In the genomic region with DNA sequence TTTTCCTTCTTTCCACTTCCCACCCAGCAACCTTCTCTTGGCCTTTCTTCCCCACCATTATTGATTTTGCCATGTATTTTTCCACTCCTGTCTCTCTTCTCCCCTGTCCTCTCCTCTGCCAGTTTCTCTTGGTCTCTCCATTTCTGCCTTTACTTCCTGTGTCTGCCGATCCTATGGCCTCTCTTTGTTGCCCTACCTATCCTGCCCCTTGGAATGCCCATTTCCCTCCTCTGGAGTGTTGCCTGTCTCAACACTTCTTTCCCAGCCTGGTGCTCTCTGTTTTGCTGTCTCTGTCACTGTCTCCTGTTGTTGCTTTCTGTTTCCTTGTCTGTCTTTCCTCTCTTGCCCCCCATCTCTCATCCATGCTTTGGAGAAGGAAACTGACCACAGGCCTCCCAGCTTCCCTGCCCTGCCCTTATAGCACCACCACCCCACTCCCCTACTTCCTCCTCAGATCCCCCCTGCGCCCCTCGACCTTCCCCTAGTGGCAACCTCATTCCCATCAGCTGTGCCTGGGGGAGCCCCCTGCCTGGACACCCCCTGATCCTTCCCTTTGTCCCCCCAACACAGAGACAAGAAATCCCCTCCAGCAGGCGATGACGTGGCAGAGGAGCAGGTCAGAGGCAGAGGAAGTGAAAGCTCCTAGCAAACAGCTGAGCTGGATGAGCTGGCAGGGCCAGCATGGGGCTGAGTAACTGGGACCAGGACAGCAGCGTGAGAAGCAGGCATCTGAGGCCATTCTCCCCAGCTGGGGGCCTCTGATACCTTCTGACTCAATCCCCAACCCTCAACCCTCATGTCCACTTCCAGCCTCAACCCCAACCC, we compare ENCODE assay signal across 1 cellular context.
TF ChIP-seq lines count a peak whose summit lies in the region.

No MANE protein-coding gene starts in this region.

TF ChIP-seq in GM12878, 131 proteins besides CTCF, POLR2A, EP300 and RAD21 (continued from another document and continues in another):
- TF ChIP-seq MYC (IDR thresholded peaks at IDR 0.05; ENCODE audit: insufficient read depth, insufficient read length, insufficient replicate concordance, low read length, severe bottlenecking) (no peak), CREB1 (IDR thresholded peaks at IDR 0.05; ENCODE audit: low read depth) (peak; percentile 80), TCF12 (IDR thresholded peaks at IDR 0.05; ENCODE audit: low read depth, low read length) (peak; percentile 84), RAD51 (IDR thresholded peaks at IDR 0.05) (no peak), CEBPB (IDR thresholded peaks at IDR 0.05; ENCODE audit: borderline replicate concordance in 1 of 2, low read depth in 2 of 2, low read length in 2 of 2) (no peak), TARDBP (IDR thresholded peaks at IDR 0.05; ENCODE audit: borderline replicate concordance) (no peak), NBN (IDR thresholded peaks at IDR 0.05) (peak; percentile 81), ZNF24 (IDR thresholded peaks at IDR 0.05) (no peak), SRF (IDR thresholded peaks at IDR 0.05; ENCODE audit: low read depth in 2 of 2, low read length in 2 of 2) (0 out of 4 replicates have a peak, but pooled peaks of 1 of the 2 experiments have one; percentile 30), ASH2L (IDR thresholded peaks at IDR 0.05; ENCODE audit: borderline replicate concordance, low read depth) (no peak), EGR1 (IDR thresholded peaks at IDR 0.05; ENCODE audit: borderline replicate concordance in 1 of 2, low read depth in 2 of 2, low read length in 2 of 2) (no peak), ZSCAN29 (IDR thresholded peaks at IDR 0.05) (no peak), SIN3A (IDR thresholded peaks at IDR 0.05; ENCODE audit: low read depth, low read length) (0 out of 2 replicates have a peak, but pooled peaks have one; percentile 43), NR2F1 (conservative IDR thresholded peaks at IDR 0.05) (peak; percentile 78), SPI1 (IDR thresholded peaks at IDR 0.05; ENCODE audit: borderline replicate concordance, insufficient read depth, low read depth, low read length) (peak; percentile 99), SIX5 (IDR thresholded peaks at IDR 0.05; ENCODE audit: low read depth, low read length, severe bottlenecking) (no peak), IRF4 (IDR thresholded peaks at IDR 0.05; ENCODE audit: low read depth, low read length) (peak; percentile 87), ZNF207 (IDR thresholded peaks at IDR 0.05; ENCODE audit: borderline replicate concordance) (peak; percentile 43; the same call in 1 of the 2 replicates), WRNIP1 (IDR thresholded peaks at IDR 0.05; ENCODE audit: borderline replicate concordance, low read depth, low read length) (no peak), DPF2 (IDR thresholded peaks at IDR 0.05) (peak; percentile 96), BCL11A (IDR thresholded peaks at IDR 0.05; ENCODE audit: low read depth, low read length) (peak; percentile 65), JUND (IDR thresholded peaks at IDR 0.05; ENCODE audit: low read depth, low read length) (peak; percentile 71; the same call in 1 of the 2 replicates), NFIC (IDR thresholded peaks at IDR 0.05; ENCODE audit: low read depth, low read length) (peak; percentile 59; the same call in 1 of the 2 replicates), RFX5 (IDR thresholded peaks at IDR 0.05; ENCODE audit: low read depth, low read length) (no peak), FOS (IDR thresholded peaks at IDR 0.05; ENCODE audit: borderline replicate concordance, extremely low read depth, insufficient read length) (no peak), CBX3 (IDR thresholded peaks at IDR 0.05; ENCODE audit: borderline replicate concordance, low read depth) (no peak), HDAC6 (IDR thresholded peaks at IDR 0.05; ENCODE audit: unreplicated experiment) (no peak), STAT1 (conservative IDR thresholded peaks at IDR 0.05) (no peak), BHLHE40 (IDR thresholded peaks at IDR 0.05; ENCODE audit: borderline replicate concordance in 1 of 2, low read depth in 2 of 2, low read length in 1 of 2) (peak; percentile 17 to 60; a peak in 1 of 4 replicates), TBL1XR1 (IDR thresholded peaks at IDR 0.05; ENCODE audit: low read depth, low read length) (peak; percentile 42; the same call in 1 of the 2 replicates), TCF3 (IDR thresholded peaks at IDR 0.05; ENCODE audit: borderline replicate concordance, insufficient read depth, low read depth, low read length) (peak; percentile 64; the same call in 1 of the 2 replicates), POU2F2 (IDR thresholded peaks at IDR 0.05; ENCODE audit: borderline replicate concordance, low read depth, low read length) (no peak), SREBF1 (IDR thresholded peaks at IDR 0.05; ENCODE audit: low read length) (no peak), ZNF217 (IDR thresholded peaks at IDR 0.05) (no peak), ESRRA (IDR thresholded peaks at IDR 0.05; ENCODE audit: low read length) (no peak), ETV6 (conservative IDR thresholded peaks at IDR 0.05 in 1 of 2, IDR thresholded peaks at IDR 0.05 in 1 of 2; ENCODE audit: borderline replicate concordance in 1 of 2, low read depth in 1 of 2) (peak in 1 of 2 experiments; percentile 47; a peak in 2 of 4 replicates), IKZF2 (IDR thresholded peaks at IDR 0.05) (peak; percentile 98), HDAC2 (IDR thresholded peaks at IDR 0.05) (no peak), POLR2AphosphoS5 (IDR thresholded peaks at IDR 0.05; ENCODE audit: low read length) (no peak), KDM1A (IDR thresholded peaks at IDR 0.05; ENCODE audit: borderline replicate concordance) (no peak), KAT2A (conservative IDR thresholded peaks at IDR 0.05; ENCODE audit: control insufficient read depth, low read depth, low read length) (no peak)
- TF ChIP-seq, protein P1, sequence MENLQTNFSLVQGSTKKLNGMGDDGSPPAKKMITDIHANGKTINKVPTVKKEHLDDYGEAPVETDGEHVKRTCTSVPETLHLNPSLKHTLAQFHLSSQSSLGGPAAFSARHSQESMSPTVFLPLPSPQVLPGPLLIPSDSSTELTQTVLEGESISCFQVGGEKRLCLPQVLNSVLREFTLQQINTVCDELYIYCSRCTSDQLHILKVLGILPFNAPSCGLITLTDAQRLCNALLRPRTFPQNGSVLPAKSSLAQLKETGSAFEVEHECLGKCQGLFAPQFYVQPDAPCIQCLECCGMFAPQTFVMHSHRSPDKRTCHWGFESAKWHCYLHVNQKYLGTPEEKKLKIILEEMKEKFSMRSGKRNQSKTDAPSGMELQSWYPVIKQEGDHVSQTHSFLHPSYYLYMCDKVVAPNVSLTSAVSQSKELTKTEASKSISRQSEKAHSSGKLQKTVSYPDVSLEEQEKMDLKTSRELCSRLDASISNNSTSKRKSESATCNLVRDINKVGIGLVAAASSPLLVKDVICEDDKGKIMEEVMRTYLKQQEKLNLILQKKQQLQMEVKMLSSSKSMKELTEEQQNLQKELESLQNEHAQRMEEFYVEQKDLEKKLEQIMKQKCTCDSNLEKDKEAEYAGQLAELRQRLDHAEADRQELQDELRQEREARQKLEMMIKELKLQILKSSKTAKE (IDR thresholded peaks at IDR 0.05; ENCODE audit: low read depth, poor library complexity, severe bottlenecking), result no peak
- TF ChIP-seq, protein P2, sequence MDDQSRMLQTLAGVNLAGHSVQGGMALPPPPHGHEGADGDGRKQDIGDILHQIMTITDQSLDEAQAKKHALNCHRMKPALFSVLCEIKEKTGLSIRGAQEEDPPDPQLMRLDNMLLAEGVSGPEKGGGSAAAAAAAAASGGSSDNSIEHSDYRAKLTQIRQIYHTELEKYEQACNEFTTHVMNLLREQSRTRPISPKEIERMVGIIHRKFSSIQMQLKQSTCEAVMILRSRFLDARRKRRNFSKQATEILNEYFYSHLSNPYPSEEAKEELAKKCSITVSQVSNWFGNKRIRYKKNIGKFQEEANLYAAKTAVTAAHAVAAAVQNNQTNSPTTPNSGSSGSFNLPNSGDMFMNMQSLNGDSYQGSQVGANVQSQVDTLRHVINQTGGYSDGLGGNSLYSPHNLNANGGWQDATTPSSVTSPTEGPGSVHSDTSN (IDR thresholded peaks at IDR 0.05; ENCODE audit: insufficient replicate concordance, low read depth, low read length), result no peak
- TF ChIP-seq, protein P3, sequence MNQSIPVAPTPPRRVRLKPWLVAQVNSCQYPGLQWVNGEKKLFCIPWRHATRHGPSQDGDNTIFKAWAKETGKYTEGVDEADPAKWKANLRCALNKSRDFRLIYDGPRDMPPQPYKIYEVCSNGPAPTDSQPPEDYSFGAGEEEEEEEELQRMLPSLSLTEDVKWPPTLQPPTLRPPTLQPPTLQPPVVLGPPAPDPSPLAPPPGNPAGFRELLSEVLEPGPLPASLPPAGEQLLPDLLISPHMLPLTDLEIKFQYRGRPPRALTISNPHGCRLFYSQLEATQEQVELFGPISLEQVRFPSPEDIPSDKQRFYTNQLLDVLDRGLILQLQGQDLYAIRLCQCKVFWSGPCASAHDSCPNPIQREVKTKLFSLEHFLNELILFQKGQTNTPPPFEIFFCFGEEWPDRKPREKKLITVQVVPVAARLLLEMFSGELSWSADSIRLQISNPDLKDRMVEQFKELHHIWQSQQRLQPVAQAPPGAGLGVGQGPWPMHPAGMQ (IDR thresholded peaks at IDR 0.05; ENCODE audit: borderline replicate concordance), result no peak
- TF ChIP-seq, protein P4, sequence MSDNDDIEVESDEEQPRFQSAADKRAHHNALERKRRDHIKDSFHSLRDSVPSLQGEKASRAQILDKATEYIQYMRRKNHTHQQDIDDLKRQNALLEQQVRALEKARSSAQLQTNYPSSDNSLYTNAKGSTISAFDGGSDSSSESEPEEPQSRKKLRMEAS (IDR thresholded peaks at IDR 0.05; ENCODE audit: low read depth, low read length), result no peak
- TF ChIP-seq, protein P5, sequence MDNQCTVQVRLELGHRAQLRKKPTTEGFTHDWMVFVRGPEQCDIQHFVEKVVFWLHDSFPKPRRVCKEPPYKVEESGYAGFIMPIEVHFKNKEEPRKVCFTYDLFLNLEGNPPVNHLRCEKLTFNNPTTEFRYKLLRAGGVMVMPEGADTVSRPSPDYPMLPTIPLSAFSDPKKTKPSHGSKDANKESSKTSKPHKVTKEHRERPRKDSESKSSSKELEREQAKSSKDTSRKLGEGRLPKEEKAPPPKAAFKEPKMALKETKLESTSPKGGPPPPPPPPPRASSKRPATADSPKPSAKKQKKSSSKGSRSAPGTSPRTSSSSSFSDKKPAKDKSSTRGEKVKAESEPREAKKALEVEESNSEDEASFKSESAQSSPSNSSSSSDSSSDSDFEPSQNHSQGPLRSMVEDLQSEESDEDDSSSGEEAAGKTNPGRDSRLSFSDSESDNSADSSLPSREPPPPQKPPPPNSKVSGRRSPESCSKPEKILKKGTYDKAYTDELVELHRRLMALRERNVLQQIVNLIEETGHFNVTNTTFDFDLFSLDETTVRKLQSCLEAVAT (IDR thresholded peaks at IDR 0.05), result no peak; the same call in 1 of the 2 replicates
- TF ChIP-seq, protein P6, sequence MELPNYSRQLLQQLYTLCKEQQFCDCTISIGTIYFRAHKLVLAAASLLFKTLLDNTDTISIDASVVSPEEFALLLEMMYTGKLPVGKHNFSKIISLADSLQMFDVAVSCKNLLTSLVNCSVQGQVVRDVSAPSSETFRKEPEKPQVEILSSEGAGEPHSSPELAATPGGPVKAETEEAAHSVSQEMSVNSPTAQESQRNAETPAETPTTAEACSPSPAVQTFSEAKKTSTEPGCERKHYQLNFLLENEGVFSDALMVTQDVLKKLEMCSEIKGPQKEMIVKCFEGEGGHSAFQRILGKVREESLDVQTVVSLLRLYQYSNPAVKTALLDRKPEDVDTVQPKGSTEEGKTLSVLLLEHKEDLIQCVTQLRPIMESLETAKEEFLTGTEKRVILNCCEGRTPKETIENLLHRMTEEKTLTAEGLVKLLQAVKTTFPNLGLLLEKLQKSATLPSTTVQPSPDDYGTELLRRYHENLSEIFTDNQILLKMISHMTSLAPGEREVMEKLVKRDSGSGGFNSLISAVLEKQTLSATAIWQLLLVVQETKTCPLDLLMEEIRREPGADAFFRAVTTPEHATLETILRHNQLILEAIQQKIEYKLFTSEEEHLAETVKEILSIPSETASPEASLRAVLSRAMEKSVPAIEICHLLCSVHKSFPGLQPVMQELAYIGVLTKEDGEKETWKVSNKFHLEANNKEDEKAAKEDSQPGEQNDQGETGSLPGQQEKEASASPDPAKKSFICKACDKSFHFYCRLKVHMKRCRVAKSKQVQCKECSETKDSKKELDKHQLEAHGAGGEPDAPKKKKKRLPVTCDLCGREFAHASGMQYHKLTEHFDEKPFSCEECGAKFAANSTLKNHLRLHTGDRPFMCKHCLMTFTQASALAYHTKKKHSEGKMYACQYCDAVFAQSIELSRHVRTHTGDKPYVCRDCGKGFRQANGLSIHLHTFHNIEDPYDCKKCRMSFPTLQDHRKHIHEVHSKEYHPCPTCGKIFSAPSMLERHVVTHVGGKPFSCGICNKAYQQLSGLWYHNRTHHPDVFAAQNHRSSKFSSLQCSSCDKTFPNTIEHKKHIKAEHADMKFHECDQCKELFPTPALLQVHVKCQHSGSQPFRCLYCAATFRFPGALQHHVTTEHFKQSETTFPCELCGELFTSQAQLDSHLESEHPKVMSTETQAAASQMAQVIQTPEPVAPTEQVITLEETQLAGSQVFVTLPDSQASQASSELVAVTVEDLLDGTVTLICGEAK (IDR thresholded peaks at IDR 0.05; ENCODE audit: borderline replicate concordance), result no peak
- TF ChIP-seq, protein P7, sequence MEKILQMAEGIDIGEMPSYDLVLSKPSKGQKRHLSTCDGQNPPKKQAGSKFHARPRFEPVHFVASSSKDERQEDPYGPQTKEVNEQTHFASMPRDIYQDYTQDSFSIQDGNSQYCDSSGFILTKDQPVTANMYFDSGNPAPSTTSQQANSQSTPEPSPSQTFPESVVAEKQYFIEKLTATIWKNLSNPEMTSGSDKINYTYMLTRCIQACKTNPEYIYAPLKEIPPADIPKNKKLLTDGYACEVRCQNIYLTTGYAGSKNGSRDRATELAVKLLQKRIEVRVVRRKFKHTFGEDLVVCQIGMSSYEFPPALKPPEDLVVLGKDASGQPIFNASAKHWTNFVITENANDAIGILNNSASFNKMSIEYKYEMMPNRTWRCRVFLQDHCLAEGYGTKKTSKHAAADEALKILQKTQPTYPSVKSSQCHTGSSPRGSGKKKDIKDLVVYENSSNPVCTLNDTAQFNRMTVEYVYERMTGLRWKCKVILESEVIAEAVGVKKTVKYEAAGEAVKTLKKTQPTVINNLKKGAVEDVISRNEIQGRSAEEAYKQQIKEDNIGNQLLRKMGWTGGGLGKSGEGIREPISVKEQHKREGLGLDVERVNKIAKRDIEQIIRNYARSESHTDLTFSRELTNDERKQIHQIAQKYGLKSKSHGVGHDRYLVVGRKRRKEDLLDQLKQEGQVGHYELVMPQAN (conservative IDR thresholded peaks at IDR 0.05), result no peak
